Comparison of ENCODE assay signal across 12 cellular contexts in the genomic region with DNA sequence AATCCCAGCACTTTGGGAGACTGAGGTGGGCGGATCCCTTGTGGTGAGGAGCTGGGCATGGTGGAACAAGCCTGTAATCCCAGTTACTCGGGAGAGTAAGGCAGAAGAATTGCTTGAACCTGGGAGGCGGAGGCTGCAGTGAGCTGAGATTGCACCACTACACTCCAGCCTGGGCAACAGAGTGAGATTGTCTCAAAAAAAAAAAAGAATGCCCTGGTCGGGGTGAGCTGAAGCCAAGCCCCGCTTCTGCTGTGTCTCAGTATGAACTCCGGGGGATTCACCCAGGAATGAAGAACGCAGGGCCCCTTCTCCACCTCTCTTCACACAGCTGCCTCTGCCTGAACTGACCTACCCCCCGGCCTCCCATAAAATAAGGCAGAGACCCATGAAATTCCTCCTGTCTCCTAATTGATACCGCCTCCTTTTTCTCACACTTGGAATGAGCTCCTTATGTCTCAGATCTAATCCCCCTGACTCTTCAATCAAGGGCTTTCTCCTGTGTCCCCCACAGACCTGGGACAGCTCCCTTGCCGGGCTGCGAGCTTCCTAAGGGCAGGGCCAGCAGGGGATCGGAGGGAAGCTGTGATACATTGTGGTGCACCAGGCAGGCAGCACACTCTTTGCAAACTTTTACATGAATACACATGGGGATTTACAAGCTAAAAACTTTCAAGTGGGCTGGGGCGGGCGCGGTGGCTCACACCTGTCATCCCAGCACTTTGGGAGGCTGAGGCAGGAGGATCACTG. TPM values are rescaled to one million over a fixed set of nuclear protein-coding genes. Genes with fewer than 3 reads are reported as not detected.
DNase-seq lines count a peak whose midpoint lies in the region; ATAC-seq and TF ChIP-seq lines count a peak whose summit lies in the region.
"Had no signal": no experiment of that assay in that cellular context is flagged by ENCODE, and none has a peak within 500 bp of the region (broad histone marks: within the 10 kb centered on the region; RNA-seq: fewer than 3 reads in every experiment).

No MANE protein-coding gene starts in this region.

- H3F3A ChIP-seq in neural progenitor cell (ENCODE audit: low read depth): peaks cover 9% of the 10 kb centered on the region

- peaks cover 4% of the 10 kb centered on the region for H3K27me3 Mint-ChIP-seq in neural progenitor cell (ENCODE audit: insufficient read depth, low read depth)

- H3K36me3 ChIP-seq in Panc1 (ENCODE audit: control insufficient read depth, insufficient read depth, low read length) (no peaks in the 10 kb centered on the region), neural progenitor cell (no peaks in the 10 kb centered on the region)

- peaks cover 13% of the 10 kb centered on the region for H3K4me1 Mint-ChIP-seq in neural progenitor cell
- H3K4me1 Mint-ChIP-seq: CD4-positive, CD25-positive, alpha-beta regulatory T cell had no signal

- no peaks in the 10 kb centered on the region for H3K9me3 ChIP-seq in Panc1 (ENCODE audit: control insufficient read depth, insufficient read depth, low read depth, low read length)
- H3K9me3 ChIP-seq in neural progenitor cell (ENCODE audit: low read depth): no peaks in the 10 kb centered on the region

- intact Hi-C loops in Panc1 (cut with micrococcal nuclease; ENCODE audit: unreplicated experiment): no loop called here

- peak overlapping the region; percentile 71 for H3K27ac Mint-ChIP-seq in neural progenitor cell

- H3K79me2 ChIP-seq in neural progenitor cell (ENCODE audit: low read depth): no peaks in the 10 kb centered on the region

- peaks cover 5% of the 10 kb centered on the region for H3K9me3 Mint-ChIP-seq in neural progenitor cell
- H3K9me3 Mint-ChIP-seq: naive thymus-derived CD4-positive, alpha-beta T cell had no signal

- TF ChIP-seq CTCF in Panc1 (IDR thresholded peaks at IDR 0.05) (no peak), neural progenitor cell (IDR thresholded peaks at IDR 0.05) (no peak)

- CTCF ChIA-PET in Panc1 (lab: Charles Lee): no interaction called here

- ATAC-seq in Panc1 (0 out of 2 replicates have a peak, but pooled peaks have one; percentile 2), GM18858 (IDR thresholded peaks at IDR 0.05; ENCODE audit: unreplicated experiment) (no peak), GM19463 (IDR thresholded peaks at IDR 0.05; ENCODE audit: unreplicated experiment) (no peak)
- ATAC-seq: naive thymus-derived CD4-positive, alpha-beta T cell had no signal

- no peak overlapping the region for H3K4me2 ChIP-seq in neural progenitor cell

- POLR2A ChIA-PET in Panc1 (lab: Charles Lee): no interaction called here

- BruUV-seq in Panc1 (replicated peaks; lab: Mats Ljungman, UMichigan): TSS peak; percentile 58

- H2AFZ ChIP-seq in neural progenitor cell (replicated peaks): no peak overlapping the region

- no peaks in the 10 kb centered on the region for H4K20me1 ChIP-seq in neural progenitor cell (ENCODE audit: low read depth)

- H3K27ac ChIP-seq in Panc1 (ENCODE audit: low read length) (no peak overlapping the region), epithelial cell of prostate (peak overlapping the region; percentile 97), neural progenitor cell (no peak overlapping the region)

- peaks cover 4% of the 10 kb centered on the region; the same call in 1 of the 2 replicates for H3K4me1 ChIP-seq in Panc1 (ENCODE audit: control insufficient read depth, insufficient read depth, low read length)
- H3K4me1 ChIP-seq in neural progenitor cell: peaks cover 5% of the 10 kb centered on the region

- H3K36me3 Mint-ChIP-seq in neural progenitor cell: no peaks in the 10 kb centered on the region
- H3K36me3 Mint-ChIP-seq: CD4-positive, CD25-positive, alpha-beta regulatory T cell; naive thymus-derived CD4-positive, alpha-beta T cell had no signal

- no peaks in the 10 kb centered on the region for H3K27me3 ChIP-seq in Panc1 (ENCODE audit: control insufficient read depth, insufficient read depth, low read length)
- no peaks in the 10 kb centered on the region for H3K27me3 ChIP-seq in neural progenitor cell

- H3K4me3 ChIP-seq in Panc1 (ENCODE audit: low read depth in 2 of 2, low read length in 2 of 2) (no peak overlapping the region), neural progenitor cell (no peak overlapping the region)

- no peak overlapping the region for H3K9ac ChIP-seq in neural progenitor cell

- H3K4me3 Mint-ChIP-seq in neural progenitor cell: peak overlapping the region; percentile 43
- H3K4me3 Mint-ChIP-seq: CD4-positive, CD25-positive, alpha-beta regulatory T cell had no signal

- peak; percentile 20 for DNase-seq in GM03348 (ENCODE audit: low spot score)
- DNase-seq in Panc1 (ENCODE audit: low read depth, low spot score): no peak
- no peak for DNase-seq in epithelial cell of prostate (ENCODE audit: low read depth, low spot score)
- peak; percentile 43 for DNase-seq in neural progenitor cell (ENCODE audit: low spot score)
- DNase-seq in NCI-H1436 treated with DMSO at 0.1 percent for 48 hours (lab: John Stamatoyannopoulos, UW): no peak
- DNase-seq in nucleus accumbens (lab: John Stamatoyannopoulos, UW): no peak
- DNase-seq: CD4-positive, CD25-positive, alpha-beta regulatory T cell; GOT3; naive thymus-derived CD4-positive, alpha-beta T cell; NCI-H2029 had no signal

- in situ Hi-C loops in Panc1 (cut with HindIII; ENCODE audit: low pct_unique_long_range_greater_than_20kb, low sequenced_read_pairs): no loop called here

RNA-seq across cellular contexts. Expression of gene ZP3, which starts 0.9 kb away (rescaled TPM):
- total RNA-seq in Panc1 (2021; ENCODE audit: unreplicated experiment) (23.3 TPM), neural progenitor cell (ENCODE audit: low replicate concordance) (1.7 TPM in 1 of 2 replicates, not detected in the other)
- 50.3 TPM for polyA plus RNA-seq in Panc1 (2012; ENCODE audit: insufficient read length)

RNA-seq across cellular contexts. Expression of gene SSC4D, which starts 14.3 kb away (rescaled TPM):
- total RNA-seq in Panc1 (2021; ENCODE audit: unreplicated experiment): 1.6 TPM
- polyA plus RNA-seq in Panc1 (2012; ENCODE audit: insufficient read length): 2.3 TPM
- total RNA-seq in neural progenitor cell (ENCODE audit: low replicate concordance): 0.43 and 6.8 TPM in 2 replicates
- total RNA-seq: CD4-positive, CD25-positive, alpha-beta regulatory T cell had no signal

RNA-seq across cellular contexts. Expression of gene DTX2, which starts 37.7 kb away (rescaled TPM):
- 27.4 TPM for total RNA-seq in Panc1 (2021; ENCODE audit: unreplicated experiment)
- polyA plus RNA-seq in Panc1 (2012; ENCODE audit: insufficient read length): 17.9 TPM
- total RNA-seq in neural progenitor cell (ENCODE audit: low replicate concordance): 4.1 and 14.7 TPM in 2 replicates

Comparison
In these comparisons a context has a peak if more than half of its experiments do, and no peak if none do; other contexts are left out.
1. DNase-seq: peak in GM03348 (single experiment) and neural progenitor cell (single experiment); none in Panc1 (single experiment), epithelial cell of prostate (single experiment), NCI-H1436 treated with DMSO at 0.1 percent for 48 hours (single experiment) and nucleus accumbens (0 of 56).